In the genomic region with DNA sequence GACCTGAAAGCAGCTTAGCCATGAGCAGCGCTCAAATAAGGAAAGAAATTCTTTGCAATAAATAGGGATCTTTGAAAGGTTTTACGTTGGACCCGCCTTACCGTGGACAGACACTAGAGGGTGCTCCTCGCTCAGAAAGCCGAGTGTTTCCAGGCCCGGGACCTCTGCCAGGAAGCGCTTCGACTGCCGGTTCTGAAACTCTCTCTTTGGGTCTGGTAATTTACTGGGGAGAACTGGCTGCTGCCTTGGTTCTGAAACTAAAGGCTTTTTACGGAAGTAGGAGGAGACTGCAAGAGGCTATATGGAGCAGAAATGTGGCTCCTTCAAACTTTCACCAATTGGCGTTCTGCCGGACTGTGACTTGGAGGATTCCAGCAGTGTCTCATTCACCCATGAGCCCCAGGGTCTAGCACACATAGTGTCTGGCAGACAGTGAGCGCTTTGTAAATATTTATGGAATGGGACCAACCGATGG, we compare ENCODE assay signal across 8 cellular contexts. TPM values are rescaled to one million over a fixed set of nuclear protein-coding genes. Genes with fewer than 3 reads are reported as not detected.
DNase-seq lines count a peak whose midpoint lies in the region; ATAC-seq and TF ChIP-seq lines count a peak whose summit lies in the region.

No MANE protein-coding gene starts in this region.

- no peak overlapping the region for H4K8ac ChIP-seq in mesendoderm (ENCODE audit: low read depth, low read length)

- DNase-seq in AG04450 (ENCODE audit: low read depth, low spot score) (peak; percentile 32), GM23248 (peak; percentile 87), NCI-H69 (lab: John Stamatoyannopoulos, UW) (peak; percentile 82), mesendoderm (peak; percentile 74)
- peak; percentile 25 to 54 for DNase-seq in activated CD8-positive, alpha-beta memory T cell treated with anti-CD3 and anti-CD28 coated beads for 1 hour (ENCODE audit: extremely low read depth in 1 of 2, low read depth in 1 of 2)
- peak; percentile 64 to 72 (median 68) for DNase-seq in effector memory CD8-positive, alpha-beta T cell
- DNase-seq in stimulated activated CD4-positive, alpha-beta T cell treated with anti-CD3 and anti-CD28 coated beads, TNF-alpha, amount 100 ng/mL, for 48 hours (ENCODE audit: low read depth in 3 of 3), result peak; percentile 41 to 50 (median 42)

- H3K9me2 ChIP-seq in GM23248 (ENCODE audit: insufficient read depth), result no peaks in the 10 kb centered on the region

- no peak overlapping the region for H3K27ac Mint-ChIP-seq in effector memory CD8-positive, alpha-beta T cell

- H3K56ac ChIP-seq in mesendoderm (ENCODE audit: low read length), result peak overlapping the region; percentile 4

- H3K27ac ChIP-seq in AG04450 (ENCODE audit: low read depth, low read length) (no peak overlapping the region), GM23248 (no peak overlapping the region), mesendoderm (ENCODE audit: low read depth, low read length) (no peak overlapping the region)

- H3K27me3 Mint-ChIP-seq in effector memory CD8-positive, alpha-beta T cell, result peaks cover 17 to 30% of the 10 kb centered on the region in 2 donors

- H3K4me1 Mint-ChIP-seq in effector memory CD8-positive, alpha-beta T cell (ENCODE audit: low read depth in 2 of 2), result peaks cover 4 to 6% of the 10 kb centered on the region in 2 donors

- H3K9me3 ChIP-seq in AG04450 (ENCODE audit: control insufficient read depth, insufficient read depth, low read length) (no peaks in the 10 kb centered on the region), GM23248 (ENCODE audit: low read depth) (no peaks in the 10 kb centered on the region)

- H3K79me2 ChIP-seq in GM23248 (ENCODE audit: insufficient read depth), result no peaks in the 10 kb centered on the region
- H3K79me2 ChIP-seq in mesendoderm (ENCODE audit: control insufficient read depth, insufficient read depth, low read length), result no peaks in the 10 kb centered on the region

- no peaks in the 10 kb centered on the region for H3F3A ChIP-seq in GM23248 (ENCODE audit: insufficient read depth)

- H3K4me2 ChIP-seq in GM23248 (ENCODE audit: unreplicated experiment), result peak overlapping the region; percentile 90
- H3K4me2 ChIP-seq in mesendoderm (ENCODE audit: low read length), result peak overlapping the region; percentile 58

- H3K36me3 ChIP-seq in GM23248 (ENCODE audit: low read depth), result no peaks in the 10 kb centered on the region
- H3K36me3 ChIP-seq in mesendoderm (ENCODE audit: control insufficient read depth, insufficient read depth, low read length), result no peaks in the 10 kb centered on the region

- no peak overlapping the region for H2BK120ac ChIP-seq in mesendoderm (ENCODE audit: low read depth, low read length)

- no peak overlapping the region for H2BK15ac ChIP-seq in mesendoderm (replicated peaks; ENCODE audit: low read depth)

- no peak overlapping the region for H3K23ac ChIP-seq in mesendoderm (ENCODE audit: low read length)

- H4K5ac ChIP-seq in mesendoderm (ENCODE audit: low read length), result no peak overlapping the region

- TF ChIP-seq CTCF in AG04450 (IDR thresholded peaks at IDR 0.05; ENCODE audit: low read depth, low read length), result peak; percentile 94

- 1 to 2% methylated on average over 15 of the region's 15 CpGs for WGBS in GM23248 (ENCODE audit: low coverage in 1 of 2, low lambda C conversion rate in 2 of 2, missing lambda C conversion rate in 2 of 2), 2 experiments
- WGBS in mesendoderm (ENCODE audit: extremely low coverage, insufficient coverage, low lambda C conversion rate), result no CpG with 5 or more reads among the region's 15 CpGs

- H3K4me1 ChIP-seq in GM23248 (ENCODE audit: insufficient read depth) (no peaks in the 10 kb centered on the region), mesendoderm (ENCODE audit: control insufficient read depth, low read depth, low read length) (no peaks in the 10 kb centered on the region)

- H4K20me1 ChIP-seq in GM23248 (ENCODE audit: insufficient read depth), result no peaks in the 10 kb centered on the region

- no peak overlapping the region for H3K4ac ChIP-seq in mesendoderm (ENCODE audit: low read depth, low read length)

- CTCF ChIA-PET in AG04450 (lab: Charles Lee), result interaction anchor here (0.6 to 3.7 kb wide), 16 partner anchors 9 to 217 kb away, joined by 3 to 19 read pairs (median 6); no protein-coding TSS in a partner anchor

- no peak overlapping the region for H2BK5ac ChIP-seq in mesendoderm (ENCODE audit: low read length)

- POLR2A ChIA-PET in AG04450 (lab: Yijun Ruan, JAX), result no interaction called here

- no peak overlapping the region for H2AK5ac ChIP-seq in mesendoderm (ENCODE audit: low read length)

- peak overlapping the region; percentile 51 to 63 for H3K4me3 Mint-ChIP-seq in effector memory CD8-positive, alpha-beta T cell

- H2AFZ ChIP-seq in GM23248, result peak overlapping the region; percentile 83

- H3K18ac ChIP-seq in mesendoderm (ENCODE audit: low read length), result peak overlapping the region; percentile 87

- peak; percentile 83 for ATAC-seq in effector memory CD8-positive, alpha-beta T cell (replicated peaks)
- no peak for ATAC-seq in HG02970 (IDR thresholded peaks at IDR 0.05; ENCODE audit: low FRiP score, unreplicated experiment)

- H3K27me3 ChIP-seq in AG04450 (ENCODE audit: control insufficient read depth, insufficient read depth, low read length) (peaks cover 13% of the 10 kb centered on the region), GM23248 (replicated peaks; ENCODE audit: insufficient read depth) (peaks cover 47% of the 10 kb centered on the region), mesendoderm (ENCODE audit: insufficient read depth, low read length, poor library complexity) (no peaks in the 10 kb centered on the region)

- H3K9me3 Mint-ChIP-seq in effector memory CD8-positive, alpha-beta T cell, result no peaks in the 10 kb centered on the region

- in situ Hi-C loops in GM23248 (cut with MboI), result loop anchor here (10.0 kb wide), 1 partner anchor 203 kb away; no protein-coding TSS in a partner anchor

- H3K36me3 Mint-ChIP-seq in effector memory CD8-positive, alpha-beta T cell (ENCODE audit: insufficient read depth), result no peaks in the 10 kb centered on the region

- H3K9ac ChIP-seq in GM23248 (no peak overlapping the region), mesendoderm (ENCODE audit: low read length) (peak overlapping the region; percentile 35)

- no peaks in the 10 kb centered on the region for H3K79me1 ChIP-seq in mesendoderm (ENCODE audit: low read length)

- H3K4me3 ChIP-seq in AG04450 (ENCODE audit: low read depth, low read length) (peak overlapping the region; percentile 58), GM23248 (peak overlapping the region; percentile 75), mesendoderm (ENCODE audit: low read length) (no peak overlapping the region)

RNA-seq across cellular contexts. Expression of a gene that starts 45.6 kb away (rescaled TPM):
- 0.02 TPM in 1 of 2 replicates, not detected in the other for polyA plus RNA-seq in AG04450 (2011; rRNA removed)
- not detected in 2 replicates for polyA minus RNA-seq in AG04450 (2011; rRNA and poly(A)+ RNA removed)
- not detected in 2 replicates for total RNA-seq in GM23248 (2014; rRNA removed; shearing (Covaris generic))
- polyA plus RNA-seq in GM23248 (2016; fragmentation: Nextera tagmentation; extraction: Ambion mirVana), result not detected in 2 replicates
- 0.17 TPM for polyA plus RNA-seq in mesendoderm (2013, experiment 1 of 2)
- 0.10 TPM for polyA plus RNA-seq in mesendoderm (2013, experiment 2 of 2)

RNA-seq across cellular contexts. Expression of a gene that starts 50.6 kb away (rescaled TPM):
- polyA plus RNA-seq in AG04450 (2011; rRNA removed), result not detected in 2 replicates
- not detected in 2 replicates for polyA minus RNA-seq in AG04450 (2011; rRNA and poly(A)+ RNA removed)
- total RNA-seq in GM23248 (2014; rRNA removed; shearing (Covaris generic)), result not detected in 2 replicates
- polyA plus RNA-seq in GM23248 (2016; fragmentation: Nextera tagmentation; extraction: Ambion mirVana), result not detected in 2 replicates
- polyA plus RNA-seq in mesendoderm (2013, experiment 1 of 2), result 3.5 TPM
- 2.9 TPM for polyA plus RNA-seq in mesendoderm (2013, experiment 2 of 2)

RNA-seq across cellular contexts. Expression of a gene that starts 51.3 kb away (rescaled TPM):
- polyA plus RNA-seq in AG04450 (2011; rRNA removed) (not detected in 2 replicates), GM23248 (2016; fragmentation: Nextera tagmentation; extraction: Ambion mirVana) (not detected in 2 replicates)
- not detected in 2 replicates for polyA minus RNA-seq in AG04450 (2011; rRNA and poly(A)+ RNA removed)
- not detected in 2 replicates for total RNA-seq in GM23248 (2014; rRNA removed; shearing (Covaris generic))
- 0.69 TPM for polyA plus RNA-seq in mesendoderm (2013, experiment 1 of 2)
- 0.32 TPM for polyA plus RNA-seq in mesendoderm (2013, experiment 2 of 2)

RNA-seq across cellular contexts. Expression of a gene that starts 56.6 kb away (rescaled TPM):
- polyA plus RNA-seq in AG04450 (2011; rRNA removed) (0.87 and 0.97 TPM in 2 replicates), GM23248 (2016; fragmentation: Nextera tagmentation; extraction: Ambion mirVana) (not detected in 2 replicates)
- 0.61 and 1.3 TPM in 2 replicates for polyA minus RNA-seq in AG04450 (2011; rRNA and poly(A)+ RNA removed)
- not detected in 2 replicates for total RNA-seq in GM23248 (2014; rRNA removed; shearing (Covaris generic))
- not detected for polyA plus RNA-seq in mesendoderm (2013, experiment 1 of 2)
- polyA plus RNA-seq in mesendoderm (2013, experiment 2 of 2), result not detected

RNA-seq across cellular contexts. Expression of a gene that starts 56.8 kb away (rescaled TPM):
- polyA plus RNA-seq in AG04450 (2011; rRNA removed) (not detected in 2 replicates), GM23248 (2016; fragmentation: Nextera tagmentation; extraction: Ambion mirVana) (not detected in 2 replicates)
- not detected in 2 replicates for polyA minus RNA-seq in AG04450 (2011; rRNA and poly(A)+ RNA removed)
- not detected in 2 replicates for total RNA-seq in GM23248 (2014; rRNA removed; shearing (Covaris generic))
- polyA plus RNA-seq in mesendoderm (2013, experiment 1 of 2), result 0.04 TPM
- 0.01 TPM for polyA plus RNA-seq in mesendoderm (2013, experiment 2 of 2)

Comparison
In these comparisons a context has a peak if more than half of its experiments do, and no peak if none do; other contexts are left out.
1. DNase-seq: peak in every context shown above with its lines; median percentile 87 in GM23248; 82 in NCI-H69; 74 in mesendoderm; 68 in effector memory CD8-positive, alpha-beta T cell; 42 in stimulated activated CD4-positive, alpha-beta T cell treated with anti-CD3 and anti-CD28 coated beads, TNF-alpha, amount 100 ng/mL, for 48 hours; 40 in activated CD8-positive, alpha-beta memory T cell treated with anti-CD3 and anti-CD28 coated beads for 1 hour; 32 in AG04450.